ENCODE assay signal across 8 cellular contexts in genomic region chr16:84730406-84731106, GRCh38. TPM values are rescaled to one million over a fixed set of nuclear protein-coding genes. Genes with fewer than 3 reads are reported as not detected.
DNase-seq lines count a peak whose midpoint lies in the region; ATAC-seq and TF ChIP-seq lines count a peak whose summit lies in the region.

No MANE protein-coding gene starts in this region.

- no peaks in the 10 kb centered on the region for H3K27me3 ChIP-seq in thoracic aorta (replicated peaks; ENCODE audit: insufficient read depth)

- H3K27ac Mint-ChIP-seq in chondrocyte (ENCODE audit: unreplicated experiment): peak overlapping the region; percentile 96

- H3K9me3 Mint-ChIP-seq in chondrocyte (ENCODE audit: low read depth): no peaks in the 10 kb centered on the region

- no peaks in the 10 kb centered on the region for H3K9me3 ChIP-seq in thoracic aorta

- no peaks in the 10 kb centered on the region for H3K27me3 Mint-ChIP-seq in chondrocyte (ENCODE audit: low read depth)

- peak overlapping the region; percentile 50 for H3K4me3 ChIP-seq in thoracic aorta

- H3K4me1 ChIP-seq in thoracic aorta (ENCODE audit: control insufficient read depth in 1 of 2, low read depth in 2 of 2): peaks cover 18 to 29% of the 10 kb centered on the region in 2 donors

- no peaks in the 10 kb centered on the region for H3K36me3 ChIP-seq in thoracic aorta

- H3K4me1 Mint-ChIP-seq in chondrocyte (ENCODE audit: low read depth): peaks cover 68% of the 10 kb centered on the region

- H3K4me3 Mint-ChIP-seq in chondrocyte (ENCODE audit: unreplicated experiment): peak overlapping the region; percentile 53

- TF ChIP-seq CTCF in chondrocyte (IDR thresholded peaks at IDR 0.05) (no peak), thoracic aorta (IDR thresholded peaks at IDR 0.05) (no peak)

- H3K27ac ChIP-seq in thoracic aorta: peak overlapping the region in 1 of 2 donors; percentile 63

- H3K36me3 Mint-ChIP-seq in chondrocyte (ENCODE audit: low read depth): no peaks in the 10 kb centered on the region

- DNase-seq in ACHN: peak; percentile 97
- peak; percentile 89 for DNase-seq in GM03348 (ENCODE audit: low spot score)
- DNase-seq in SHP77 (lab: John Stamatoyannopoulos, UW): peak; percentile 58 to 82
- no peak for DNase-seq in chondrocyte (ENCODE audit: low spot score)
- DNase-seq in left lobe of liver (ENCODE audit: low spot score): no peak
- no peak for DNase-seq in thoracic aorta (ENCODE audit: low spot score)

- peak; percentile 68 for ATAC-seq in HG03432 (IDR thresholded peaks at IDR 0.05; ENCODE audit: unreplicated experiment)
- peak; percentile 76 for ATAC-seq in left lobe of liver
- no peak for ATAC-seq in thoracic aorta (ENCODE audit: insufficient number of reproducible peaks, low FRiP score, low read depth)
- no peak for ATAC-seq in GM21515 (IDR thresholded peaks at IDR 0.05; ENCODE audit: unreplicated experiment)

- in situ Hi-C loops in ACHN (cut with HindIII; ENCODE audit: low pct_ligation_motif_present, low pct_unique_long_range_greater_than_20kb, low sequenced_read_pairs): loop anchor here (25.0 kb wide), 1 partner anchor 218 kb away; the partner anchor contains the start of gene MEAK7

RNA-seq across cellular contexts. Expression of gene USP10, which starts 30.8 kb away (rescaled TPM):
- total RNA-seq in chondrocyte: 43.0 to 59.3 TPM (median 43.4 TPM) in 3 replicates
- 33.8 TPM for total RNA-seq in left lobe of liver
- 10 to 100 TPM; 36.7 to 85.2 TPM for total RNA-seq in thoracic aorta

Comparison
In these comparisons a context has a peak if more than half of its experiments do, and no peak if none do; other contexts are left out.
1. DNase-seq: peak in ACHN (single experiment), GM03348 (single experiment) and SHP77 (2 of 2); none in chondrocyte (single experiment), left lobe of liver (single experiment) and thoracic aorta (single experiment).
2. ATAC-seq: peak in HG03432 (single experiment) and left lobe of liver (single experiment); none in thoracic aorta (single experiment) and GM21515 (single experiment).